15 cellular contexts compared by ENCODE assay signal in the genomic region with DNA sequence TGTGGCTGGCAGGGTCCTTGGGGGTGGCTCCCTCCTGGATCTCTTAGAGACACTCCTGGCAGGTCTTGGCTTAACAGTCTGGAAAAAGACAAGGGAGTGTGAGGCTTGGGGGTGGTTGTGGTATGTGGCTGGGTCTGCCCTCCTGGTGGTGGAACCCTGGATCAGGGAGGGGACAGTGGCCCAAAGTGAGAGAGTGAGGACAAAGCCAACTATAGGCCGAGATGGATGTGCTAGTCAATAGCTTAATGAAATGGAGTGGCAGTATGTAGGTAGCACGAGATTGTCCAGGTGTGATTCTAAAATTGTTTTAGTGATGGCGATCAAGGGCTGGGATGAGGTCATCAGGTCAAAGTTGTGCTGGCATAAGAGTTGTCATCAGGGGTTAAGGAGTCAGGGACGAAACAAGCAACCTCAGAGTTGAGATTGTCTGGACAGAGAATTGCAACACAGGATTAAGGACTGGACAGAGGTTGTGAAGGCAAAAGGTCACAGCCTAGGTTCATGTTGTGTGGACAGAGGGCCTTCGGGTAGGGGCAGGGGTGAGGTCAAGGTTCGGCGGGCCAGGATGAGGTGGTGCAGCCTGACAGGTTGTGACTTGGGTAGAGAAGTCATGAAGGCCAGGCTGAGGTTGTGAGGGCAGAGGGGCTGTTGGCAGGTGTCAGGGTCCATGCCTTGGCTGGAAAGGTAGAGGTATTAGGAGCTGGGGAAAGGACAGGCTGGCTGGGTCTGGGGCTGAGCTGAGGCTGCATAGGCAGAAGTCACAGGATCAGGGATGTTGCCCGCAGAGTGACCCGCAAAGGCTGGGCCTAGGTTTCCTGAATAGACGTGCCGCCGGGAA. TPM values are rescaled to one million over a fixed set of nuclear protein-coding genes. Genes with fewer than 3 reads are reported as not detected.
A peak's percentile ranks its signal among the peaks of the same experiment; 100 is the strongest.
DNase-seq lines count a peak whose midpoint lies in the region; ATAC-seq and TF ChIP-seq lines count a peak whose summit lies in the region.
"Had no signal": no experiment of that assay in that cellular context is flagged by ENCODE, and none has a peak within 500 bp of the region (broad histone marks: within the 10 kb centered on the region; RNA-seq: fewer than 3 reads in every experiment).

No MANE protein-coding gene starts in this region.

- H3K4me3 Mint-ChIP-seq in T-helper 1 cell treated with Interleukin-12 subunit alpha and Interleukin-12 subunit beta and Interleukin-4 antibody, amounts not matched to agents 30 μg/mL and 1 μg/mL, for 36 hours, result peak overlapping the region; percentile 78

- H3K36me3 Mint-ChIP-seq in T-helper 1 cell treated with Interleukin-12 subunit alpha and Interleukin-12 subunit beta and Interleukin-4 antibody, amounts not matched to agents 30 μg/mL and 1 μg/mL, for 36 hours (ENCODE audit: low read depth), result peaks cover 24% of the 10 kb centered on the region

- 44 to 52% methylated on average over 12 of the region's 12 CpGs for WGBS in sigmoid colon, 2 donors

- TF ChIP-seq POLR2A in sigmoid colon (IDR thresholded peaks at IDR 0.05), result no peak

- no peak for DNase-seq in T-helper 1 cell
- DNase-seq in MV-4-11 (lab: John Stamatoyannopoulos, UW), result peak; percentile 49
- no peak for DNase-seq in effector memory CD4-positive, alpha-beta T cell
- DNase-seq in sigmoid colon, result peak; percentile 56
- no peak for DNase-seq in GOT3 (lab: John Stamatoyannopoulos, UW)
- DNase-seq in NCI-H446 (lab: John Stamatoyannopoulos, UW), result no peak
- DNase-seq: 8988T; activated CD4-positive, alpha-beta T cell treated with anti-CD3 and anti-CD28 coated beads for 4 hours; DMS153; MG63; NCI-H446 treated with DMSO at 0.1 percent for 48 hours; stimulated activated CD8-positive, alpha-beta memory T cell treated with anti-CD3 and anti-CD28 coated beads, Interleukin-4, amount 100 ng/mL, for 48 hours had no signal

- H3K9me3 ChIP-seq in effector memory CD4-positive, alpha-beta T cell (ENCODE audit: control insufficient read depth, low read length), result no peaks in the 10 kb centered on the region
- H3K9me3 ChIP-seq in sigmoid colon, result peaks cover 0 to 2% (median 0%) of the 10 kb centered on the region in 4 donors

- peak overlapping the region; percentile 51 for H3K4me3 ChIP-seq in effector memory CD4-positive, alpha-beta T cell (ENCODE audit: insufficient read depth, low read depth, low read length, poor library complexity, severe bottlenecking)
- H3K4me3 ChIP-seq in sigmoid colon, result peak overlapping the region in 1 of 4 donors; percentile 37
- H3K4me3 ChIP-seq: MG63 had no signal

- H3K27me3 Mint-ChIP-seq in T-helper 1 cell treated with Interleukin-12 subunit alpha and Interleukin-12 subunit beta and Interleukin-4 antibody, amounts not matched to agents 30 μg/mL and 1 μg/mL, for 36 hours (ENCODE audit: low read depth), result peaks cover 17% of the 10 kb centered on the region

- TF ChIP-seq EP300 in sigmoid colon (IDR thresholded peaks at IDR 0.05), result no peak

- no peaks in the 10 kb centered on the region for H3K36me3 ChIP-seq in effector memory CD4-positive, alpha-beta T cell (ENCODE audit: control insufficient read depth, insufficient read depth, low read length)
- no peaks in the 10 kb centered on the region for H3K36me3 ChIP-seq in sigmoid colon
- H3K36me3 ChIP-seq: MG63 had no signal

- peaks cover 5% of the 10 kb centered on the region for H3K9me3 Mint-ChIP-seq in T-helper 1 cell treated with Interleukin-12 subunit alpha and Interleukin-12 subunit beta and Interleukin-4 antibody, amounts not matched to agents 30 μg/mL and 1 μg/mL, for 36 hours

- ATAC-seq in GM21515 (IDR thresholded peaks at IDR 0.05; ENCODE audit: unreplicated experiment), result no peak

- H3K27me3 ChIP-seq in effector memory CD4-positive, alpha-beta T cell (replicated peaks; ENCODE audit: control insufficient read depth, insufficient read depth, low read length, poor library complexity, severe bottlenecking), result no peaks in the 10 kb centered on the region
- H3K27me3 ChIP-seq in sigmoid colon, result peaks cover 13 to 75% (median 41%) of the 10 kb centered on the region in 3 donors
- H3K27me3 ChIP-seq: MG63 had no signal

- peaks cover 50% of the 10 kb centered on the region for H3K4me1 ChIP-seq in effector memory CD4-positive, alpha-beta T cell (ENCODE audit: control insufficient read depth, insufficient read depth, low read length, poor library complexity, severe bottlenecking)
- H3K4me1 ChIP-seq in sigmoid colon, result peaks cover 0 to 10% (median 7%) of the 10 kb centered on the region in 4 donors

- peaks cover 43% of the 10 kb centered on the region for H3K4me1 Mint-ChIP-seq in T-helper 1 cell treated with Interleukin-12 subunit alpha and Interleukin-12 subunit beta and Interleukin-4 antibody, amounts not matched to agents 30 μg/mL and 1 μg/mL, for 36 hours (ENCODE audit: low read depth)

- peak overlapping the region; percentile 75 for H3K27ac Mint-ChIP-seq in T-helper 1 cell treated with Interleukin-12 subunit alpha and Interleukin-12 subunit beta and Interleukin-4 antibody, amounts not matched to agents 30 μg/mL and 1 μg/mL, for 36 hours

- intact Hi-C loops in sigmoid colon (cut with DNase I), result no loop called here

- no peak for TF ChIP-seq CTCF in sigmoid colon (IDR thresholded peaks at IDR 0.05)

- no peak overlapping the region for H3K27ac ChIP-seq in effector memory CD4-positive, alpha-beta T cell (ENCODE audit: insufficient read depth, low read length, poor library complexity, severe bottlenecking)
- no peak overlapping the region for H3K27ac ChIP-seq in sigmoid colon

RNA-seq across cellular contexts. Expression of gene RASAL3, which starts 4.5 kb away (rescaled TPM):
- 1 to 10 TPM; 1.1 to 2.0 (median 1.5) TPM for total RNA-seq in sigmoid colon
- polyA plus RNA-seq in sigmoid colon, result 10 to 100 TPM in 1 of 3 donors, 1 to 10 TPM in 1, under 1 TPM in 1; 0.60 to 20.3 (median 1.6) TPM
- total RNA-seq: epithelial cell of proximal tubule had no signal

RNA-seq across cellular contexts. Expression of gene PGLYRP2, which starts 10.4 kb away (rescaled TPM):
- not detected for total RNA-seq in sigmoid colon
- under 1 TPM in 1 of 3 donors, not detected in 2; 0.60 TPM for polyA plus RNA-seq in sigmoid colon
- total RNA-seq: epithelial cell of proximal tubule had no signal

RNA-seq across cellular contexts. Expression of gene WIZ, which starts 19.1 kb away (rescaled TPM):
- 10 to 100 TPM; 16.3 to 49.6 (median 28.4) TPM for total RNA-seq in sigmoid colon
- polyA plus RNA-seq in sigmoid colon, result 10 to 100 TPM in 1 of 3 donors, 1 to 10 TPM in 2; 7.8 to 18.3 (median 9.2) TPM

RNA-seq across cellular contexts. Expression of gene CYP4F22, which starts 39.4 kb away (rescaled TPM):
- not detected for total RNA-seq in sigmoid colon
- polyA plus RNA-seq in sigmoid colon, result under 1 TPM in 1 of 3 donors, not detected in 2; 0.07 TPM
- total RNA-seq: epithelial cell of proximal tubule had no signal

RNA-seq across cellular contexts. Expression of gene AKAP8L, which starts 50.1 kb away (rescaled TPM):
- total RNA-seq in sigmoid colon, result 100 to 1,000 TPM in 2 of 4 donors, 10 to 100 TPM in 2; 90.5 to 145 (median 101) TPM
- polyA plus RNA-seq in sigmoid colon, result 10 to 100 TPM; 15.0 to 67.5 (median 22.8) TPM

Comparison
In these comparisons a context has a peak if more than half of its experiments do, and no peak if none do; other contexts are left out.
1. DNase-seq: peak in MV-4-11 (single experiment) and sigmoid colon (single experiment); none in T-helper 1 cell (0 of 5), effector memory CD4-positive, alpha-beta T cell (0 of 3), GOT3 (single experiment) and NCI-H446 (0 of 2).